2 cellular contexts compared by ENCODE assay signal in the genomic region with DNA sequence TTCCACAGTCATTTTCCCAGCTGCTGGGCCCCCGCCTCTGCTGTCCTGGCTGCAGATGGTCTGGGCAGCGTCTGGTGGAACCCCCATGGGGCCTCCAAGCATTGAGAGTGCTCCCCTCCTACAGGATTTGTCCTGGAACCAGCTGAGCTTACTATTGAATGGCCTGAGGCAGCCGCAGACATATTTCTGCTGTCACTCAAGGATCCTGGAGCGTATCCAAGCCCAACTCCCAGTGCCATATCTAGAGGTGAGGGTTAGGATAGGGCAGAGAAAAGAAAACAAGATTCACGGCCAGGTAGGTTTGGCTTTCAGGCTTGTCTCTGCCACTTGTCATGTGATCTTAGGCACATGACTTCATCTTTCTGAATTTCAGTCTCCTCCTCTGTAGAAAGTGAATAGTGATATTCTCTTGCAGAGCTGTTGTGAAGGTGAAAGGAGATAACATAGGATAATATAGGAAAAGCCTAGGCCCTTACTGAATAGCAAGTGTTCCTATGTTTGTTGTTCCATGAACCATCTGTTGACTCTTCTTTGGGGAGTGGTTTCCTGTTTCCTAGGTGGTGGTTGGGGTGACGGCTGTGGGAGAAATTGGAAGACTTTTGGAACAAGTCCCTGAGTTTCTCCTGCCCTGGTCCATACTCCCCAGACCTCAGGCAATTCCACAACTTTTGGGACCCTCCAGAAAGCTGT.
TF ChIP-seq lines count a peak whose summit lies in the region.

No MANE protein-coding gene starts in this region.

TF ChIP-seq in IMR-90, 13 proteins besides CTCF, POLR2A, EP300 and RAD21:
- TF ChIP-seq, protein P1, sequence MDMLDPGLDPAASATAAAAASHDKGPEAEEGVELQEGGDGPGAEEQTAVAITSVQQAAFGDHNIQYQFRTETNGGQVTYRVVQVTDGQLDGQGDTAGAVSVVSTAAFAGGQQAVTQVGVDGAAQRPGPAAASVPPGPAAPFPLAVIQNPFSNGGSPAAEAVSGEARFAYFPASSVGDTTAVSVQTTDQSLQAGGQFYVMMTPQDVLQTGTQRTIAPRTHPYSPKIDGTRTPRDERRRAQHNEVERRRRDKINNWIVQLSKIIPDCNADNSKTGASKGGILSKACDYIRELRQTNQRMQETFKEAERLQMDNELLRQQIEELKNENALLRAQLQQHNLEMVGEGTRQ (IDR thresholded peaks at IDR 0.05; ENCODE audit: low read depth, low read length), result peak; percentile 30; the same call in 1 of the 2 replicates
- TF ChIP-seq RCOR1 (IDR thresholded peaks at IDR 0.05; ENCODE audit: insufficient replicate concordance, low read length), result no peak
TF ChIP-seq in IMR-90: peak in this region for 1.

TF ChIP-seq in GM23338, 12 proteins besides CTCF, POLR2A, EP300 and RAD21:
- TF ChIP-seq ZNF114 (CRISPR knock-in tag; IDR thresholded peaks at IDR 0.05) (no peak), ZNF331 (CRISPR knock-in tag; IDR thresholded peaks at IDR 0.05; ENCODE audit: low read depth) (no peak), NANOG (IDR thresholded peaks at IDR 0.05; ENCODE audit: borderline replicate concordance) (no peak), EZH2 (IDR thresholded peaks at IDR 0.05; ENCODE audit: low read depth, unreplicated experiment) (no peak)
- TF ChIP-seq, protein P2, sequence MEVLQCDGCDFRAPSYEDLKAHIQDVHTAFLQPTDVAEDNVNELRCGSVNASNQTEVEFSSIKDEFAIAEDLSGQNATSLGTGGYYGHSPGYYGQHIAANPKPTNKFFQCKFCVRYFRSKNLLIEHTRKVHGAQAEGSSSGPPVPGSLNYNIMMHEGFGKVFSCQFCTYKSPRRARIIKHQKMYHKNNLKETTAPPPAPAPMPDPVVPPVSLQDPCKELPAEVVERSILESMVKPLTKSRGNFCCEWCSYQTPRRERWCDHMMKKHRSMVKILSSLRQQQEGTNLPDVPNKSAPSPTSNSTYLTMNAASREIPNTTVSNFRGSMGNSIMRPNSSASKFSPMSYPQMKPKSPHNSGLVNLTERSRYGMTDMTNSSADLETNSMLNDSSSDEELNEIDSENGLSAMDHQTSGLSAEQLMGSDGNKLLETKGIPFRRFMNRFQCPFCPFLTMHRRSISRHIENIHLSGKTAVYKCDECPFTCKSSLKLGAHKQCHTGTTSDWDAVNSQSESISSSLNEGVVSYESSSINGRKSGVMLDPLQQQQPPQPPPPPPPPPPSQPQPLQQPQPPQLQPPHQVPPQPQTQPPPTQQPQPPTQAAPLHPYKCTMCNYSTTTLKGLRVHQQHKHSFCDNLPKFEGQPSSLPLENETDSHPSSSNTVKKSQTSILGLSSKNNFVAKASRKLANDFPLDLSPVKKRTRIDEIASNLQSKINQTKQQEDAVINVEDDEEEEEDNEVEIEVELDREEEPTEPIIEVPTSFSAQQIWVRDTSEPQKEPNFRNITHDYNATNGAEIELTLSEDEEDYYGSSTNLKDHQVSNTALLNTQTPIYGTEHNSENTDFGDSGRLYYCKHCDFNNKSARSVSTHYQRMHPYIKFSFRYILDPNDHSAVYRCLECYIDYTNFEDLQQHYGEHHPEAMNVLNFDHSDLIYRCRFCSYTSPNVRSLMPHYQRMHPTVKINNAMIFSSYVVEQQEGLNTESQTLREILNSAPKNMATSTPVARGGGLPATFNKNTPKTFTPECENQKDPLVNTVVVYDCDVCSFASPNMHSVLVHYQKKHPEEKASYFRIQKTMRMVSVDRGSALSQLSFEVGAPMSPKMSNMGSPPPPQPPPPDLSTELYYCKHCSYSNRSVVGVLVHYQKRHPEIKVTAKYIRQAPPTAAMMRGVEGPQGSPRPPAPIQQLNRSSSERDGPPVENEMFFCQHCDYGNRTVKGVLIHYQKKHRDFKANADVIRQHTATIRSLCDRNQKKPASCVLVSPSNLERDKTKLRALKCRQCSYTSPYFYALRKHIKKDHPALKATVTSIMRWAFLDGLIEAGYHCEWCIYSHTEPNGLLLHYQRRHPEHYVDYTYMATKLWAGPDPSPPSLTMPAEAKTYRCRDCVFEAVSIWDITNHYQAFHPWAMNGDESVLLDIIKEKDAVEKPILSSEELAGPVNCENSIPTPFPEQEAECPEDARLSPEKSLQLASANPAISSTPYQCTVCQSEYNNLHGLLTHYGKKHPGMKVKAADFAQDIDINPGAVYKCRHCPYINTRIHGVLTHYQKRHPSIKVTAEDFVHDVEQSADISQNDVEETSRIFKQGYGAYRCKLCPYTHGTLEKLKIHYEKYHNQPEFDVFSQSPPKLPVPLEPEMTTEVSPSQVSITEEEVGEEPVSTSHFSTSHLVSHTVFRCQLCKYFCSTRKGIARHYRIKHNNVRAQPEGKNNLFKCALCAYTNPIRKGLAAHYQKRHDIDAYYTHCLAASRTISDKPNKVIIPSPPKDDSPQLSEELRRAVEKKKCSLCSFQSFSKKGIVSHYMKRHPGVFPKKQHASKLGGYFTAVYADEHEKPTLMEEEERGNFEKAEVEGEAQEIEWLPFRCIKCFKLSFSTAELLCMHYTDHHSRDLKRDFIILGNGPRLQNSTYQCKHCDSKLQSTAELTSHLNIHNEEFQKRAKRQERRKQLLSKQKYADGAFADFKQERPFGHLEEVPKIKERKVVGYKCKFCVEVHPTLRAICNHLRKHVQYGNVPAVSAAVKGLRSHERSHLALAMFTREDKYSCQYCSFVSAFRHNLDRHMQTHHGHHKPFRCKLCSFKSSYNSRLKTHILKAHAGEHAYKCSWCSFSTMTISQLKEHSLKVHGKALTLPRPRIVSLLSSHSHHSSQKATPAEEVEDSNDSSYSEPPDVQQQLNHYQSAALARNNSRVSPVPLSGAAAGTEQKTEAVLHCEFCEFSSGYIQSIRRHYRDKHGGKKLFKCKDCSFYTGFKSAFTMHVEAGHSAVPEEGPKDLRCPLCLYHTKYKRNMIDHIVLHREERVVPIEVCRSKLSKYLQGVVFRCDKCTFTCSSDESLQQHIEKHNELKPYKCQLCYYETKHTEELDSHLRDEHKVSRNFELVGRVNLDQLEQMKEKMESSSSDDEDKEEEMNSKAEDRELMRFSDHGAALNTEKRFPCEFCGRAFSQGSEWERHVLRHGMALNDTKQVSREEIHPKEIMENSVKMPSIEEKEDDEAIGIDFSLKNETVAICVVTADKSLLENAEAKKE (CRISPR knock-in tag; IDR thresholded peaks at IDR 0.05), result no peak
